Comparison of ENCODE assay signal across 10 cellular contexts in genomic region chr2:170360546-170361358, GRCh38.
DNase-seq lines count a peak whose midpoint lies in the region; ATAC-seq and TF ChIP-seq lines count a peak whose summit lies in the region.
"Had no signal": no experiment of that assay in that cellular context is flagged by ENCODE, and none has a peak within 500 bp of the region (broad histone marks: within the 10 kb centered on the region; RNA-seq: fewer than 3 reads in every experiment).

No MANE protein-coding gene starts in this region.

- no peaks in the 10 kb centered on the region for H3K36me3 Mint-ChIP-seq in activated naive CD4-positive, alpha-beta T cell treated with anti-CD3 and anti-CD28 coated beads, Interleukin-2, amount 50 U/mL, for 72 hours
- H3K36me3 Mint-ChIP-seq in stimulated activated naive CD8-positive, alpha-beta T cell treated with anti-CD3 and anti-CD28 coated beads, Interleukin-15, Interleukin-2, amounts not matched to agents 100 ng/mL and 50 ng/mL, for 24 hours (ENCODE audit: low read depth) = no peaks in the 10 kb centered on the region
- H3K36me3 Mint-ChIP-seq in WTC11 = no peaks in the 10 kb centered on the region
- H3K36me3 Mint-ChIP-seq: CD8-positive, alpha-beta T cell had no signal

- POLR2A ChIA-PET in WTC11 (lab: Charles Lee) = no interaction called here

- CTCF ChIA-PET in WTC11 (lab: Charles Lee) = interaction anchor here (0.8 to 2.3 kb wide), 34 partner anchors 11 to 1115 kb away, joined by 3 to 29 read pairs (median 4); partner anchors contain the start of gene GAD1

- no peak for TF ChIP-seq CTCF in WTC11 (IDR thresholded peaks at IDR 0.05)

- no peaks in the 10 kb centered on the region for H3K9me3 Mint-ChIP-seq in activated naive CD4-positive, alpha-beta T cell treated with anti-CD3 and anti-CD28 coated beads, Interleukin-2, amount 50 U/mL, for 72 hours
- H3K9me3 Mint-ChIP-seq in stimulated activated naive CD8-positive, alpha-beta T cell treated with anti-CD3 and anti-CD28 coated beads, Interleukin-15, Interleukin-2, amounts not matched to agents 100 ng/mL and 50 ng/mL, for 24 hours = no peaks in the 10 kb centered on the region
- H3K9me3 Mint-ChIP-seq in WTC11 = no peaks in the 10 kb centered on the region
- H3K9me3 Mint-ChIP-seq: CD8-positive, alpha-beta T cell had no signal

- H3K4me3 Mint-ChIP-seq in stimulated activated naive CD8-positive, alpha-beta T cell treated with anti-CD3 and anti-CD28 coated beads, Interleukin-15, Interleukin-2, amounts not matched to agents 100 ng/mL and 50 ng/mL, for 24 hours = no peak overlapping the region
- no peak overlapping the region for H3K4me3 Mint-ChIP-seq in WTC11
- H3K4me3 Mint-ChIP-seq: CD8-positive, alpha-beta T cell had no signal

- peaks cover 24% of the 10 kb centered on the region for H3K27me3 Mint-ChIP-seq in stimulated activated naive CD8-positive, alpha-beta T cell treated with anti-CD3 and anti-CD28 coated beads, Interleukin-15, Interleukin-2, amounts not matched to agents 100 ng/mL and 50 ng/mL, for 24 hours
- H3K27me3 Mint-ChIP-seq in WTC11 (ENCODE audit: low read depth) = peaks cover 5% of the 10 kb centered on the region; the same call in 1 of the 2 replicates

- DNase-seq in activated naive CD4-positive, alpha-beta T cell treated with anti-CD3 and anti-CD28 coated beads, Interleukin-2, amount 50 U/mL, for 72 hours (ENCODE audit: low spot score in 2 of 2) = no peak
- DNase-seq in activated naive CD4-positive, alpha-beta T cell (lab: John Stamatoyannopoulos, UW) = no peak
- peak; percentile 89 for DNase-seq in NCI-H82 treated with DMSO at 0.1 percent for 48 hours (lab: John Stamatoyannopoulos, UW; ENCODE audit: unreplicated experiment)
- DNase-seq in ecto neural progenitor cell (ENCODE audit: low spot score) = peak; percentile 64
- no peak for DNase-seq in WTC11 (ENCODE audit: low spot score)
- DNase-seq in AML-193 (lab: John Stamatoyannopoulos, UW) = no peak
- DNase-seq: GOT3 had no signal

- peak; percentile 6 for ATAC-seq in activated naive CD4-positive, alpha-beta T cell treated with anti-CD3 and anti-CD28 coated beads, Interleukin-2, amount 50 U/mL, for 72 hours
- ATAC-seq in WTC11 (no peak), GM18511 (IDR thresholded peaks at IDR 0.05; ENCODE audit: unreplicated experiment) (no peak)

- peaks cover 32% of the 10 kb centered on the region for H3K4me1 Mint-ChIP-seq in stimulated activated naive CD8-positive, alpha-beta T cell treated with anti-CD3 and anti-CD28 coated beads, Interleukin-15, Interleukin-2, amounts not matched to agents 100 ng/mL and 50 ng/mL, for 24 hours (ENCODE audit: low read depth)
- peaks cover 36% of the 10 kb centered on the region for H3K4me1 Mint-ChIP-seq in WTC11

- peak overlapping the region in 1 of 2 donors; percentile 4 for H3K27ac Mint-ChIP-seq in activated naive CD4-positive, alpha-beta T cell treated with anti-CD3 and anti-CD28 coated beads, Interleukin-2, amount 50 U/mL, for 72 hours
- H3K27ac Mint-ChIP-seq in stimulated activated naive CD8-positive, alpha-beta T cell treated with anti-CD3 and anti-CD28 coated beads, Interleukin-15, Interleukin-2, amounts not matched to agents 100 ng/mL and 50 ng/mL, for 24 hours = peak overlapping the region; percentile 92
- H3K27ac Mint-ChIP-seq in WTC11 = no peak overlapping the region
- H3K27ac Mint-ChIP-seq: CD8-positive, alpha-beta T cell had no signal

TF ChIP-seq in WTC11, 78 proteins besides CTCF, POLR2A, EP300 and RAD21:
- TF ChIP-seq, protein P1, sequence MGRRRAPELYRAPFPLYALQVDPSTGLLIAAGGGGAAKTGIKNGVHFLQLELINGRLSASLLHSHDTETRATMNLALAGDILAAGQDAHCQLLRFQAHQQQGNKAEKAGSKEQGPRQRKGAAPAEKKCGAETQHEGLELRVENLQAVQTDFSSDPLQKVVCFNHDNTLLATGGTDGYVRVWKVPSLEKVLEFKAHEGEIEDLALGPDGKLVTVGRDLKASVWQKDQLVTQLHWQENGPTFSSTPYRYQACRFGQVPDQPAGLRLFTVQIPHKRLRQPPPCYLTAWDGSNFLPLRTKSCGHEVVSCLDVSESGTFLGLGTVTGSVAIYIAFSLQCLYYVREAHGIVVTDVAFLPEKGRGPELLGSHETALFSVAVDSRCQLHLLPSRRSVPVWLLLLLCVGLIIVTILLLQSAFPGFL (CRISPR knock-in tag; IDR thresholded peaks at IDR 0.05; ENCODE audit: borderline replicate concordance) = no peak
- TF ChIP-seq, protein P2, sequence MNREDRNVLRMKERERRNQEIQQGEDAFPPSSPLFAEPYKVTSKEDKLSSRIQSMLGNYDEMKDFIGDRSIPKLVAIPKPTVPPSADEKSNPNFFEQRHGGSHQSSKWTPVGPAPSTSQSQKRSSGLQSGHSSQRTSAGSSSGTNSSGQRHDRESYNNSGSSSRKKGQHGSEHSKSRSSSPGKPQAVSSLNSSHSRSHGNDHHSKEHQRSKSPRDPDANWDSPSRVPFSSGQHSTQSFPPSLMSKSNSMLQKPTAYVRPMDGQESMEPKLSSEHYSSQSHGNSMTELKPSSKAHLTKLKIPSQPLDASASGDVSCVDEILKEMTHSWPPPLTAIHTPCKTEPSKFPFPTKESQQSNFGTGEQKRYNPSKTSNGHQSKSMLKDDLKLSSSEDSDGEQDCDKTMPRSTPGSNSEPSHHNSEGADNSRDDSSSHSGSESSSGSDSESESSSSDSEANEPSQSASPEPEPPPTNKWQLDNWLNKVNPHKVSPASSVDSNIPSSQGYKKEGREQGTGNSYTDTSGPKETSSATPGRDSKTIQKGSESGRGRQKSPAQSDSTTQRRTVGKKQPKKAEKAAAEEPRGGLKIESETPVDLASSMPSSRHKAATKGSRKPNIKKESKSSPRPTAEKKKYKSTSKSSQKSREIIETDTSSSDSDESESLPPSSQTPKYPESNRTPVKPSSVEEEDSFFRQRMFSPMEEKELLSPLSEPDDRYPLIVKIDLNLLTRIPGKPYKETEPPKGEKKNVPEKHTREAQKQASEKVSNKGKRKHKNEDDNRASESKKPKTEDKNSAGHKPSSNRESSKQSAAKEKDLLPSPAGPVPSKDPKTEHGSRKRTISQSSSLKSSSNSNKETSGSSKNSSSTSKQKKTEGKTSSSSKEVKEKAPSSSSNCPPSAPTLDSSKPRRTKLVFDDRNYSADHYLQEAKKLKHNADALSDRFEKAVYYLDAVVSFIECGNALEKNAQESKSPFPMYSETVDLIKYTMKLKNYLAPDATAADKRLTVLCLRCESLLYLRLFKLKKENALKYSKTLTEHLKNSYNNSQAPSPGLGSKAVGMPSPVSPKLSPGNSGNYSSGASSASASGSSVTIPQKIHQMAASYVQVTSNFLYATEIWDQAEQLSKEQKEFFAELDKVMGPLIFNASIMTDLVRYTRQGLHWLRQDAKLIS (CRISPR knock-in tag; IDR thresholded peaks at IDR 0.05; ENCODE audit: borderline replicate concordance) = no peak
- no peak for TF ChIP-seq FOXP1 (CRISPR knock-in tag; IDR thresholded peaks at IDR 0.05; ENCODE audit: borderline replicate concordance)
- TF ChIP-seq ZSCAN18 (CRISPR knock-in tag; IDR thresholded peaks at IDR 0.05) = no peak
- TF ChIP-seq SOX15 (CRISPR knock-in tag; IDR thresholded peaks at IDR 0.05) = no peak
- TF ChIP-seq E2F4 (CRISPR knock-in tag; IDR thresholded peaks at IDR 0.05; ENCODE audit: borderline replicate concordance, low read depth) = no peak
- TF ChIP-seq, protein P3, sequence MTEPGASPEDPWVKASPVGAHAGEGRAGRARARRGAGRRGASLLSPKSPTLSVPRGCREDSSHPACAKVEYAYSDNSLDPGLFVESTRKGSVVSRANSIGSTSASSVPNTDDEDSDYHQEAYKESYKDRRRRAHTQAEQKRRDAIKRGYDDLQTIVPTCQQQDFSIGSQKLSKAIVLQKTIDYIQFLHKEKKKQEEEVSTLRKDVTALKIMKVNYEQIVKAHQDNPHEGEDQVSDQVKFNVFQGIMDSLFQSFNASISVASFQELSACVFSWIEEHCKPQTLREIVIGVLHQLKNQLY (CRISPR knock-in tag; IDR thresholded peaks at IDR 0.05) = no peak
- no peak for TF ChIP-seq ZNF138 (CRISPR knock-in tag; conservative IDR thresholded peaks at IDR 0.05)
- TF ChIP-seq HMGA2 (CRISPR knock-in tag; IDR thresholded peaks at IDR 0.05) = no peak
- no peak for TF ChIP-seq NFYB (CRISPR knock-in tag; conservative IDR thresholded peaks at IDR 0.05; ENCODE audit: low read depth)
- no peak for TF ChIP-seq CDX4 (CRISPR knock-in tag; IDR thresholded peaks at IDR 0.05; ENCODE audit: borderline replicate concordance)
- no peak for TF ChIP-seq ZNF317 (CRISPR knock-in tag; IDR thresholded peaks at IDR 0.05; ENCODE audit: borderline replicate concordance, low read depth)
- TF ChIP-seq GABPB1 (CRISPR knock-in tag; IDR thresholded peaks at IDR 0.05) = no peak
TF ChIP-seq in WTC11: peak in this region for 0.

Comparison
In these comparisons a context has a peak if more than half of its experiments do, and no peak if none do; other contexts are left out.
1. ATAC-seq: peak in activated naive CD4-positive, alpha-beta T cell treated with anti-CD3 and anti-CD28 coated beads, Interleukin-2, amount 50 U/mL, for 72 hours (2 of 2); none in WTC11 (single experiment) and GM18511 (single experiment).
2. DNase-seq: peak in NCI-H82 treated with DMSO at 0.1 percent for 48 hours (single experiment) and ecto neural progenitor cell (single experiment); none in activated naive CD4-positive, alpha-beta T cell treated with anti-CD3 and anti-CD28 coated beads, Interleukin-2, amount 50 U/mL, for 72 hours (0 of 2), activated naive CD4-positive, alpha-beta T cell (0 of 4), WTC11 (single experiment) and AML-193 (0 of 2).